In the genomic region with DNA sequence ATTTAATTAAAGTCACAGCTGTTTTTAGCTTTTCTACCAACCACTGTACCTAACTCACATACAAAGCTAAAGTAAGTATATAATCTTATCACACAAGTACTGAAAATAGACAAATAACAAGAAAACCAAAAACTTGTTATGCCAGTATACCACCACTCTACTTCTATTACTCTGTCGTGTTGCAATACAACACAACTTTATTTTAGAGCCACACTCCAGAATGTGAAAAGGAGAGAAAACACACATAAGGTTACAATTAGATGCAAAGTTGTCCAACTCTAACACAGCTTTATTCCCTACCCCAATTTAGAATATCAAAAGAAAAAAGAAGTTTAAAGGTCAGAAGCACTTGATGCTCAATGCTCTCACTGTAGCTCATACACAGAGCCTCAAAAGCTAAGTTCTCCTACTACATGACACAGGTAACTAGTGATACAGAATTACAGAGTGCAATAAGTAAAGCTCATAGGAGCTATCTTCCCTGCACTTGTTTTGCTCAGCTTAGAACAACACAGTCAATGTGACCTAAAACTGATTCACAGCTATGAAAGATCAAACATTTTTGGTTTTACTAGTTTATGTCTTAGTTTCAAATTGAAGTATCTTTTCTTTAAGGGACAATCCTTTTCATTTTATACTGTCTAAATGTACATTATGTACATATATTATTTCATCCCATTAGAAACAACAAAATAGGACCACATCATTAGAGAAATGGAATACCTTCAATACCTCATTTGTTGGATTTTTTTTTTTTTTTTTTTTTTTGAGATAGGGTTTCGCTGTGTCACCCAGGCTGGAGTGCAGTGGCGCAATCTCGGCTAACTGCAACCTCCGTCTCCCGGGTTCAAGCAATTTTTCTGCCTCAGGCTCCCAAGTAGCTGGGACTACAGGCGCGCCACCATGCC, we compare ENCODE assay signal across 13 cellular contexts. TPM values are rescaled to one million over a fixed set of nuclear protein-coding genes. Genes with fewer than 3 reads are reported as not detected.
DNase-seq lines count a peak whose midpoint lies in the region; ATAC-seq, FAIRE-seq and TF ChIP-seq lines count a peak whose summit lies in the region.
"Had no signal": no experiment of that assay in that cellular context is flagged by ENCODE, and none has a peak within 500 bp of the region (broad histone marks: within the 10 kb centered on the region; RNA-seq: fewer than 3 reads in every experiment).

No MANE protein-coding gene starts in this region.

- H3K27me3 ChIP-seq in Loucy (ENCODE audit: insufficient read depth, low read length, poor library complexity, severe bottlenecking): no peaks in the 10 kb centered on the region
- no peaks in the 10 kb centered on the region for H3K27me3 ChIP-seq in bronchial epithelial cell (ENCODE audit: control insufficient read depth, insufficient read depth, low read length)
- no peaks in the 10 kb centered on the region for H3K27me3 ChIP-seq in prostate gland (replicated peaks; ENCODE audit: insufficient read depth)

- no peak for DNase-seq in activated CD8-positive, alpha-beta T cell treated with anti-CD3 and anti-CD28 coated beads for 36 hours
- no peak for DNase-seq in activated CD8-positive, alpha-beta T cell treated with anti-CD3 and anti-CD28 coated beads, Interleukin-2, amount 10 ng/mL, durations not matched to agents 7 days and 5 days
- DNase-seq in bronchial epithelial cell (ENCODE audit: low read depth): peak; percentile 15
- DNase-seq in prostate gland (ENCODE audit: low spot score): no peak
- no peak for DNase-seq in nephron progenitor cell
- DNase-seq in SKM-1 (lab: John Stamatoyannopoulos, UW; ENCODE audit: unreplicated experiment): no peak
- DNase-seq in NCI-H446 (lab: John Stamatoyannopoulos, UW): no peak
- DNase-seq: left ventricle myocardium inferior, NCI-H2227 treated with DMSO at 0.1 percent for 48 hours, occipital lobe, WERI-Rb-1 had no signal

- H3K4me3 ChIP-seq in Loucy (ENCODE audit: low read length, poor library complexity, severe bottlenecking) (no peak overlapping the region), bronchial epithelial cell (ENCODE audit: low read depth, low read length) (no peak overlapping the region), prostate gland (no peak overlapping the region)
- H3K4me3 ChIP-seq: left ventricle myocardium inferior had no signal

- peak overlapping the region; percentile 63 for H3K27ac Mint-ChIP-seq in activated CD8-positive, alpha-beta T cell treated with anti-CD3 and anti-CD28 coated beads for 36 hours
- H3K27ac Mint-ChIP-seq in activated CD8-positive, alpha-beta T cell treated with anti-CD3 and anti-CD28 coated beads, Interleukin-2, amount 10 ng/mL, durations not matched to agents 7 days and 5 days: no peak overlapping the region
- H3K27ac Mint-ChIP-seq in nephron progenitor cell: no peak overlapping the region

- no peaks in the 10 kb centered on the region for H3K27me3 Mint-ChIP-seq in activated CD8-positive, alpha-beta T cell treated with anti-CD3 and anti-CD28 coated beads for 36 hours
- no peaks in the 10 kb centered on the region for H3K27me3 Mint-ChIP-seq in activated CD8-positive, alpha-beta T cell treated with anti-CD3 and anti-CD28 coated beads, Interleukin-2, amount 10 ng/mL, durations not matched to agents 7 days and 5 days (ENCODE audit: low read depth)
- no peaks in the 10 kb centered on the region for H3K27me3 Mint-ChIP-seq in nephron progenitor cell (ENCODE audit: low read depth, poor library complexity)

- WGBS in prostate gland: 88% methylated on average over 8 of the region's 8 CpGs

- peaks cover 25% of the 10 kb centered on the region for H3K36me3 Mint-ChIP-seq in activated CD8-positive, alpha-beta T cell treated with anti-CD3 and anti-CD28 coated beads for 36 hours (ENCODE audit: low read depth)
- H3K36me3 Mint-ChIP-seq in activated CD8-positive, alpha-beta T cell treated with anti-CD3 and anti-CD28 coated beads, Interleukin-2, amount 10 ng/mL, durations not matched to agents 7 days and 5 days (ENCODE audit: low read depth): peaks cover 23% of the 10 kb centered on the region
- H3K36me3 Mint-ChIP-seq in nephron progenitor cell (ENCODE audit: low read depth): peaks cover 30% of the 10 kb centered on the region

- peak overlapping the region; percentile 22 to 28 for H3K27ac ChIP-seq in prostate gland
- H3K27ac ChIP-seq: left ventricle myocardium inferior, RWPE1, WERI-Rb-1 had no signal

- peak overlapping the region; percentile 8 for H3K4me2 ChIP-seq in Loucy (ENCODE audit: low read depth, low read length, poor library complexity, severe bottlenecking)

- TF ChIP-seq POLR2A in prostate gland (IDR thresholded peaks at IDR 0.05): no peak

- no peaks in the 10 kb centered on the region for H3K9me3 ChIP-seq in Loucy (ENCODE audit: insufficient read depth, low read depth, low read length)
- H3K9me3 ChIP-seq in prostate gland: no peaks in the 10 kb centered on the region
- H3K9me3 ChIP-seq: left ventricle myocardium inferior had no signal

- H3F3A ChIP-seq in Loucy (ENCODE audit: low read depth): 0 out of 2 replicates have a peak, but pooled peaks cover 4% of the 10 kb centered on the region

- intact Hi-C loops in activated CD8-positive, alpha-beta T cell treated with anti-CD3 and anti-CD28 coated beads for 36 hours (cut with micrococcal nuclease): no loop called here
- intact Hi-C loops in prostate gland (cut with DNase I): no loop called here

- no peak for TF ChIP-seq CTCF in activated CD8-positive, alpha-beta T cell treated with anti-CD3 and anti-CD28 coated beads for 36 hours (IDR thresholded peaks at IDR 0.05)
- TF ChIP-seq CTCF in Loucy (conservative IDR thresholded peaks at IDR 0.05; ENCODE audit: low read length) (no peak), bronchial epithelial cell (IDR thresholded peaks at IDR 0.05; ENCODE audit: insufficient read depth, low read length, severe bottlenecking) (no peak), prostate gland (IDR thresholded peaks at IDR 0.05) (no peak), nephron progenitor cell (IDR thresholded peaks at IDR 0.05) (no peak)

- H3K9me3 Mint-ChIP-seq in activated CD8-positive, alpha-beta T cell treated with anti-CD3 and anti-CD28 coated beads for 36 hours: no peaks in the 10 kb centered on the region
- no peaks in the 10 kb centered on the region for H3K9me3 Mint-ChIP-seq in activated CD8-positive, alpha-beta T cell treated with anti-CD3 and anti-CD28 coated beads, Interleukin-2, amount 10 ng/mL, durations not matched to agents 7 days and 5 days (ENCODE audit: insufficient read depth)
- H3K9me3 Mint-ChIP-seq in nephron progenitor cell: peaks cover 15% of the 10 kb centered on the region

- peaks cover 5% of the 10 kb centered on the region; the same call in 1 of the 2 replicates for H3K36me3 ChIP-seq in Loucy (ENCODE audit: insufficient read depth, low read length)
- no peaks in the 10 kb centered on the region for H3K36me3 ChIP-seq in bronchial epithelial cell (ENCODE audit: control insufficient read depth, insufficient read depth, low read length)
- H3K36me3 ChIP-seq in prostate gland: no peaks in the 10 kb centered on the region
- H3K36me3 ChIP-seq: WERI-Rb-1 had no signal

- peak; percentile 50 for ATAC-seq in activated CD8-positive, alpha-beta T cell treated with anti-CD3 and anti-CD28 coated beads for 36 hours
- no peak for ATAC-seq in activated CD8-positive, alpha-beta T cell treated with anti-CD3 and anti-CD28 coated beads, Interleukin-2, amount 10 ng/mL, durations not matched to agents 7 days and 5 days

- H3K4me3 Mint-ChIP-seq in activated CD8-positive, alpha-beta T cell treated with anti-CD3 and anti-CD28 coated beads for 36 hours: peak overlapping the region; percentile 13
- no peak overlapping the region for H3K4me3 Mint-ChIP-seq in activated CD8-positive, alpha-beta T cell treated with anti-CD3 and anti-CD28 coated beads, Interleukin-2, amount 10 ng/mL, durations not matched to agents 7 days and 5 days
- no peak overlapping the region for H3K4me3 Mint-ChIP-seq in nephron progenitor cell

- H3K4me1 ChIP-seq in Loucy (ENCODE audit: insufficient read depth, low read length, poor library complexity, severe bottlenecking): peaks cover 30% of the 10 kb centered on the region
- H3K4me1 ChIP-seq in prostate gland (replicated peaks): no peaks in the 10 kb centered on the region

- H4K20me1 ChIP-seq in Loucy (ENCODE audit: insufficient read depth, low read length, poor library complexity, severe bottlenecking): peaks cover 4% of the 10 kb centered on the region

- H3K9me2 ChIP-seq in Loucy (replicated peaks; ENCODE audit: low read depth, low read length): no peaks in the 10 kb centered on the region

- no peak for FAIRE-seq in bronchial epithelial cell (lab: Jason Lieb, UNC)

- no peak overlapping the region for H2AFZ ChIP-seq in Loucy (ENCODE audit: low read length)

- no peak overlapping the region for H3K9ac ChIP-seq in Loucy (ENCODE audit: low read depth, low read length, poor library complexity, severe bottlenecking)

- POLR2A ChIA-PET in activated CD8-positive, alpha-beta T cell treated with anti-CD3 and anti-CD28 coated beads for 36 hours (lab: Charles Lee): interaction anchor here (0.7 to 1.4 kb wide), 2 partner anchors 19 to 28 kb away, joined by 3 to 4 read pairs; no protein-coding TSS in a partner anchor
- POLR2A ChIA-PET in activated CD8-positive, alpha-beta T cell treated with anti-CD3 and anti-CD28 coated beads, Interleukin-2, amount 10 ng/mL, durations not matched to agents 7 days and 5 days (lab: Charles Lee): interaction anchor here (0.6 to 1.0 kb wide), 2 partner anchors 29 to 463 kb away, joined by 3 to 4 read pairs; a partner anchor contains a TSS

- CTCF ChIA-PET in activated CD8-positive, alpha-beta T cell treated with anti-CD3 and anti-CD28 coated beads for 36 hours (lab: Charles Lee): interaction anchor here (0.7 to 1.5 kb wide), 7 partner anchors 16 to 159 kb away, joined by 3 to 7 read pairs (median 4); a partner anchor contains a TSS
- CTCF ChIA-PET in activated CD8-positive, alpha-beta T cell treated with anti-CD3 and anti-CD28 coated beads, Interleukin-2, amount 10 ng/mL, durations not matched to agents 7 days and 5 days (lab: Charles Lee): interaction anchor here (1.0 to 1.6 kb wide), 5 partner anchors 11 to 300 kb away, joined by 3 to 5 read pairs (median 4); no protein-coding TSS in a partner anchor

- H3K4me1 Mint-ChIP-seq in activated CD8-positive, alpha-beta T cell treated with anti-CD3 and anti-CD28 coated beads for 36 hours (ENCODE audit: low read depth): peaks cover 62% of the 10 kb centered on the region
- peaks cover 46% of the 10 kb centered on the region for H3K4me1 Mint-ChIP-seq in activated CD8-positive, alpha-beta T cell treated with anti-CD3 and anti-CD28 coated beads, Interleukin-2, amount 10 ng/mL, durations not matched to agents 7 days and 5 days (ENCODE audit: low read depth)
- peaks cover 16% of the 10 kb centered on the region for H3K4me1 Mint-ChIP-seq in nephron progenitor cell

- H3K79me2 ChIP-seq in Loucy (ENCODE audit: insufficient read depth, low read length): peaks cover 42% of the 10 kb centered on the region

RNA-seq across cellular contexts. Expression of a gene that starts 29.2 kb away (rescaled TPM):
- 10 to 100 TPM; 34.6 to 34.9 TPM for total RNA-seq in activated CD8-positive, alpha-beta T cell treated with anti-CD3 and anti-CD28 coated beads for 36 hours
- total RNA-seq in activated CD8-positive, alpha-beta T cell treated with anti-CD3 and anti-CD28 coated beads, Interleukin-2, amount 10 ng/mL, durations not matched to agents 7 days and 5 days: 10 to 100 TPM; 33.5 to 34.5 TPM
- 5.8 and 7.1 TPM in 2 replicates for total RNA-seq in bronchial epithelial cell
- 10 to 100 TPM; 16.7 to 19.4 TPM for total RNA-seq in prostate gland
